Comparison of ENCODE assay signal across 10 cellular contexts in the genomic region with DNA sequence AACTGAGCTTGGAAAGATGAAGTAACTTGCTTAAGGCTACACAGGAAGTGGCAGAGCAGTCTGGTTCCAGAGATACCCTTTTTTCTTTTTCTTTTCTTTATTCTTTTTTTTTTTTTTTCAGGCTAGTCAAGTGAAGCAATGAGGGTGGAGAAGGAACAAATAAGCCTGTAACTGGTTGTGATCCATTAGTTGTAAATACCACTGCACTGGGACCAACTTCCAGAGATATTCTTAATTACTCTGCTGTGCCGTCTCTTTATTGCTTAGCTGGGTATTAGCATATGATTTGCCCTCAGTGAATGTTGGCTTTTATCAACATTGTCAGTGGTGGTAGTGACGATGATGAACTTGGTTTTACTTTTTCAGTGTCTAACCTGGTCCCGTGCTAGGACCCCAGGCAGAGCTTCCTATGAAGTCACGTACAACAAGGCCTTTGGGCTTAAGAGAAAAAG. TPM values are rescaled to one million over a fixed set of nuclear protein-coding genes. Genes with fewer than 3 reads are reported as not detected.
DNase-seq lines count a peak whose midpoint lies in the region; ATAC-seq, FAIRE-seq and TF ChIP-seq lines count a peak whose summit lies in the region.
"Had no signal": no experiment of that assay in that cellular context is flagged by ENCODE, and none has a peak within 500 bp of the region (broad histone marks: within the 10 kb centered on the region; RNA-seq: fewer than 3 reads in every experiment).

No MANE protein-coding gene starts in this region.

- FAIRE-seq in keratinocyte (lab: Jason Lieb, UNC) = no peak

- H3K9me3 Mint-ChIP-seq in activated naive CD4-positive, alpha-beta T cell treated with anti-CD3 and anti-CD28 coated beads, Interleukin-2, amount 50 U/mL, for 24 hours = no peaks in the 10 kb centered on the region
- no peaks in the 10 kb centered on the region for H3K9me3 Mint-ChIP-seq in activated CD4-positive, alpha-beta memory T cell treated with anti-CD3 and anti-CD28 coated beads, Interleukin-2, amount 10 ng/mL, durations not matched to agents 7 days and 5 days
- H3K9me3 Mint-ChIP-seq: dendritic cell treated with granulocyte-macrophage colony-stimulating factor and Interleukin-4, amounts not matched to agents 40 ng/mL and 50 ng/mL, for 4 days had no signal

- H3K79me2 ChIP-seq in keratinocyte (ENCODE audit: control insufficient read depth, insufficient read depth, low read length) = peaks cover 57% of the 10 kb centered on the region

- H3K27ac Mint-ChIP-seq in activated naive CD4-positive, alpha-beta T cell treated with anti-CD3 and anti-CD28 coated beads, Interleukin-2, amount 50 U/mL, for 24 hours = peak overlapping the region; percentile 99
- peak overlapping the region; percentile 74 for H3K27ac Mint-ChIP-seq in activated CD4-positive, alpha-beta memory T cell treated with anti-CD3 and anti-CD28 coated beads, Interleukin-2, amount 10 ng/mL, durations not matched to agents 7 days and 5 days
- H3K27ac Mint-ChIP-seq: dendritic cell treated with granulocyte-macrophage colony-stimulating factor and Interleukin-4, amounts not matched to agents 40 ng/mL and 50 ng/mL, for 4 days had no signal

- POLR2A ChIA-PET in activated CD4-positive, alpha-beta memory T cell treated with anti-CD3 and anti-CD28 coated beads, Interleukin-2, amount 10 ng/mL, durations not matched to agents 7 days and 5 days (lab: Charles Lee) = interaction anchor here (0.7 to 6.9 kb wide), 6 partner anchors 12 to 300 kb away, joined by 3 to 138 read pairs (median 4); a partner anchor contains a TSS

- no peak for TF ChIP-seq CTCF in keratinocyte (optimal IDR thresholded peaks at IDR 0.05 in 1 of 3, IDR thresholded peaks at IDR 0.05 in 1 of 3, conservative IDR thresholded peaks at IDR 0.05 in 1 of 3; ENCODE audit: extremely low read depth in 1 of 3, insufficient read depth in 2 of 3, low read length in 3 of 3)
- TF ChIP-seq CTCF in upper lobe of right lung (IDR thresholded peaks at IDR 0.05) = no peak

- ATAC-seq in upper lobe of right lung = no peak

- peak overlapping the region; percentile 40 for H3K9ac ChIP-seq in keratinocyte (ENCODE audit: control insufficient read depth, extremely low read depth, insufficient read depth, low read length)

- peak overlapping the region; percentile 78 for H2AFZ ChIP-seq in keratinocyte (ENCODE audit: control insufficient read depth, low read length)

- dilution Hi-C loops in keratinocyte (cut with MboI; ENCODE audit: extremely low pct_ligation_motif_present, low sequenced_read_pairs) = no loop called here

- peaks cover 32% of the 10 kb centered on the region for H3K4me1 ChIP-seq in keratinocyte (ENCODE audit: control insufficient read depth, extremely low read depth, insufficient read depth, low read length)
- peaks cover 42% of the 10 kb centered on the region for H3K4me1 ChIP-seq in upper lobe of right lung

- H4K20me1 ChIP-seq in keratinocyte (ENCODE audit: control insufficient read depth, extremely low read depth, insufficient read depth, low read length) = no peaks in the 10 kb centered on the region

- H3K4me3 Mint-ChIP-seq in activated naive CD4-positive, alpha-beta T cell treated with anti-CD3 and anti-CD28 coated beads, Interleukin-2, amount 50 U/mL, for 24 hours = peak overlapping the region; percentile 83
- H3K4me3 Mint-ChIP-seq in activated CD4-positive, alpha-beta memory T cell treated with anti-CD3 and anti-CD28 coated beads, Interleukin-2, amount 10 ng/mL, durations not matched to agents 7 days and 5 days = peak overlapping the region; percentile 39
- H3K4me3 Mint-ChIP-seq: dendritic cell treated with granulocyte-macrophage colony-stimulating factor and Interleukin-4, amounts not matched to agents 40 ng/mL and 50 ng/mL, for 4 days had no signal

- H3K4me2 ChIP-seq in keratinocyte (ENCODE audit: control insufficient read depth, extremely low read depth, insufficient read depth, low read depth, low read length) = peak overlapping the region; percentile 76

- H3K27me3 ChIP-seq in keratinocyte (ENCODE audit: control insufficient read depth, extremely low read depth, insufficient read depth, low read length) = no peaks in the 10 kb centered on the region
- H3K27me3 ChIP-seq in upper lobe of right lung = no peaks in the 10 kb centered on the region

- intact Hi-C loops in upper lobe of right lung (cut with DNase I) = no loop called here

- H3K36me3 ChIP-seq in keratinocyte (ENCODE audit: control insufficient read depth in 2 of 2, extremely low read depth in 1 of 2, insufficient read depth in 2 of 2, low read length in 2 of 2) (no peaks in the 10 kb centered on the region), upper lobe of right lung (no peaks in the 10 kb centered on the region)
- H3K36me3 ChIP-seq: WERI-Rb-1 had no signal

- H3K36me3 Mint-ChIP-seq in activated naive CD4-positive, alpha-beta T cell treated with anti-CD3 and anti-CD28 coated beads, Interleukin-2, amount 50 U/mL, for 24 hours = peaks cover 5% of the 10 kb centered on the region
- peaks cover 54% of the 10 kb centered on the region for H3K36me3 Mint-ChIP-seq in activated CD4-positive, alpha-beta memory T cell treated with anti-CD3 and anti-CD28 coated beads, Interleukin-2, amount 10 ng/mL, durations not matched to agents 7 days and 5 days (ENCODE audit: low read depth)

- H3K4me3 ChIP-seq in keratinocyte (ENCODE audit: control insufficient read depth in 2 of 3, extremely low read depth in 1 of 3, insufficient read depth in 2 of 3, low read depth in 1 of 3, low read length in 3 of 3) (no peak overlapping the region), upper lobe of right lung (no peak overlapping the region)

- H3K9me1 ChIP-seq in keratinocyte (ENCODE audit: control insufficient read depth, extremely low read depth, insufficient read depth, low read length) = no peaks in the 10 kb centered on the region

- no peaks in the 10 kb centered on the region for H3K27me3 Mint-ChIP-seq in activated naive CD4-positive, alpha-beta T cell treated with anti-CD3 and anti-CD28 coated beads, Interleukin-2, amount 50 U/mL, for 24 hours
- no peaks in the 10 kb centered on the region for H3K27me3 Mint-ChIP-seq in activated CD4-positive, alpha-beta memory T cell treated with anti-CD3 and anti-CD28 coated beads, Interleukin-2, amount 10 ng/mL, durations not matched to agents 7 days and 5 days
- H3K27me3 Mint-ChIP-seq: dendritic cell treated with granulocyte-macrophage colony-stimulating factor and Interleukin-4, amounts not matched to agents 40 ng/mL and 50 ng/mL, for 4 days had no signal

- no peak for DNase-seq in activated naive CD4-positive, alpha-beta T cell treated with anti-CD3 and anti-CD28 coated beads, Interleukin-2, amount 50 U/mL, for 16 hours
- DNase-seq in activated CD4-positive, alpha-beta memory T cell treated with anti-CD3 and anti-CD28 coated beads, Interleukin-2, amount 10 ng/mL, durations not matched to agents 7 days and 5 days = no peak
- DNase-seq in keratinocyte (ENCODE audit: low read depth, low spot score) (no peak), upper lobe of right lung (no peak), NCI-H524 treated with DMSO at 0.1 percent for 48 hours (lab: John Stamatoyannopoulos, UW) (no peak), OCI-M2 (lab: John Stamatoyannopoulos, UW; ENCODE audit: unreplicated experiment) (no peak), NCI-H1105 treated with DMSO at 0.1 percent for 48 hours (lab: John Stamatoyannopoulos, UW) (no peak)

- H3K9me3 ChIP-seq in keratinocyte (ENCODE audit: control insufficient read depth, low read depth, low read length) (no peaks in the 10 kb centered on the region), upper lobe of right lung (no peaks in the 10 kb centered on the region)

- H3K27ac ChIP-seq in keratinocyte (ENCODE audit: control insufficient read depth, insufficient read depth, low read length) (peak overlapping the region; percentile 71), upper lobe of right lung (peak overlapping the region; percentile 40)
- H3K27ac ChIP-seq: WERI-Rb-1 had no signal

- H3K4me1 Mint-ChIP-seq in activated naive CD4-positive, alpha-beta T cell treated with anti-CD3 and anti-CD28 coated beads, Interleukin-2, amount 50 U/mL, for 24 hours = peaks cover 90% of the 10 kb centered on the region
- H3K4me1 Mint-ChIP-seq in activated CD4-positive, alpha-beta memory T cell treated with anti-CD3 and anti-CD28 coated beads, Interleukin-2, amount 10 ng/mL, durations not matched to agents 7 days and 5 days = peaks cover 63% of the 10 kb centered on the region

- CTCF ChIA-PET in activated CD4-positive, alpha-beta memory T cell treated with anti-CD3 and anti-CD28 coated beads, Interleukin-2, amount 10 ng/mL, durations not matched to agents 7 days and 5 days (lab: Charles Lee) = interaction anchor here (0.9 to 2.1 kb wide), 9 partner anchors 25 to 201 kb away, joined by 3 to 14 read pairs (median 4); a partner anchor contains a TSS

RNA-seq across cellular contexts. Expression of a gene that starts 26.7 kb away (rescaled TPM):
- 10 to 100 TPM; 79.2 to 80.8 TPM for total RNA-seq in activated CD4-positive, alpha-beta memory T cell treated with anti-CD3 and anti-CD28 coated beads, Interleukin-2, amount 10 ng/mL, durations not matched to agents 7 days and 5 days
- 20.1 to 26.6 TPM (median 24.6 TPM) in 3 replicates for polyA plus RNA-seq in keratinocyte
- 6.1 TPM for polyA plus RNA-seq in keratinocyte (2011; ENCODE audit: low read depth)
- polyA plus RNA-seq in keratinocyte (2011; cell fraction: cytosol; rRNA removed) = 3.3 and 7.1 TPM in 2 replicates
- polyA plus RNA-seq in keratinocyte (2011; cell fraction: nucleus; rRNA removed) = 38.0 and 53.6 TPM in 2 replicates
- 10.2 and 13.9 TPM in 2 replicates for polyA plus RNA-seq in keratinocyte (2012; ENCODE audit: low replicate concordance)
- 22.2 to 114 TPM (median 78.7 TPM) in 3 replicates for polyA minus RNA-seq in keratinocyte
- 20.1 TPM for polyA minus RNA-seq in keratinocyte (2011; cell fraction: cytosol; rRNA and poly(A)+ RNA removed)
- polyA minus RNA-seq in keratinocyte (2011; cell fraction: nucleus; rRNA and poly(A)+ RNA removed) = 107 and 229 TPM in 2 replicates
- 50.6 TPM for total RNA-seq in upper lobe of right lung
